Comparison of ENCODE assay signal across 1 cellular context in the genomic region with DNA sequence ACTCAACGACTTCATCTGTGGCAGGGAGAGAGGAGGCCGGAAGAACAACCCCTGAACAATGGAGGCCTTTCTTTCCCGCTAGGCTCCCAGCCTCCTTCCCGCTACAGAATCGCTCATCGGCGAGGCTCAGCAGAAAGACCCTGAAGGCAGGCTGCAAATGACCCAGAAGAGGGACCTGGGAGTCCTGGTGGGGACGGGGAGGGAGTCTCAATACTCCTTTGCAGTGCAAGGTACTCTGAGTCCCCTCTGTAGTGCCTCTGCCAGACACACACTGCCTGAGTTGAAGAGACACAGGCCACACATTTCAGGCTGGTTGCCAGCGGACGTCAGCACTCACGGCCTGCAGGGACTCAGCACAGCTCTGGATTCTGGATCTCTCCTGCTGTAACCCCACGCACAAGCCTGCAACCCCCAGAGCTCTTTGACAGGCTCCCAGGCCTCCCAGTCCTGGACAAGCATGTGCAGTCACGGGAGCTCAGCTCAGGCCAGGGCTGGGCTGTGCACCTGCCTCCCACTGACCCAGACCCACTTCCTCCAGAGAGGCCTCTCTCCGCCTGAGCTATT.
TF ChIP-seq lines count a peak whose summit lies in the region.

No MANE protein-coding gene starts in this region.

TF ChIP-seq in SK-N-SH treated with all-trans-retinoic acid at 6 μM for 48 hours, 23 proteins besides CTCF, POLR2A, EP300 and RAD21 (continued from another document):
- TF ChIP-seq, protein P1, sequence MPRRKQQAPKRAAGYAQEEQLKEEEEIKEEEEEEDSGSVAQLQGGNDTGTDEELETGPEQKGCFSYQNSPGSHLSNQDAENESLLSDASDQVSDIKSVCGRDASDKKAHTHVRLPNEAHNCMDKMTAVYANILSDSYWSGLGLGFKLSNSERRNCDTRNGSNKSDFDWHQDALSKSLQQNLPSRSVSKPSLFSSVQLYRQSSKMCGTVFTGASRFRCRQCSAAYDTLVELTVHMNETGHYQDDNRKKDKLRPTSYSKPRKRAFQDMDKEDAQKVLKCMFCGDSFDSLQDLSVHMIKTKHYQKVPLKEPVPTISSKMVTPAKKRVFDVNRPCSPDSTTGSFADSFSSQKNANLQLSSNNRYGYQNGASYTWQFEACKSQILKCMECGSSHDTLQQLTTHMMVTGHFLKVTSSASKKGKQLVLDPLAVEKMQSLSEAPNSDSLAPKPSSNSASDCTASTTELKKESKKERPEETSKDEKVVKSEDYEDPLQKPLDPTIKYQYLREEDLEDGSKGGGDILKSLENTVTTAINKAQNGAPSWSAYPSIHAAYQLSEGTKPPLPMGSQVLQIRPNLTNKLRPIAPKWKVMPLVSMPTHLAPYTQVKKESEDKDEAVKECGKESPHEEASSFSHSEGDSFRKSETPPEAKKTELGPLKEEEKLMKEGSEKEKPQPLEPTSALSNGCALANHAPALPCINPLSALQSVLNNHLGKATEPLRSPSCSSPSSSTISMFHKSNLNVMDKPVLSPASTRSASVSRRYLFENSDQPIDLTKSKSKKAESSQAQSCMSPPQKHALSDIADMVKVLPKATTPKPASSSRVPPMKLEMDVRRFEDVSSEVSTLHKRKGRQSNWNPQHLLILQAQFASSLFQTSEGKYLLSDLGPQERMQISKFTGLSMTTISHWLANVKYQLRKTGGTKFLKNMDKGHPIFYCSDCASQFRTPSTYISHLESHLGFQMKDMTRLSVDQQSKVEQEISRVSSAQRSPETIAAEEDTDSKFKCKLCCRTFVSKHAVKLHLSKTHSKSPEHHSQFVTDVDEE (CRISPR knock-in tag; IDR thresholded peaks at IDR 0.05), result peak; percentile 64; the same call in 1 of the 2 replicates
- TF ChIP-seq CSDC2 (CRISPR knock-in tag; IDR thresholded peaks at IDR 0.05) (no peak), OSR1 (CRISPR knock-in tag; IDR thresholded peaks at IDR 0.05) (no peak), RARB (CRISPR knock-in tag; IDR thresholded peaks at IDR 0.05) (no peak), PATZ1 (CRISPR knock-in tag; IDR thresholded peaks at IDR 0.05; ENCODE audit: borderline replicate concordance) (no peak), ARNTL (CRISPR knock-in tag; IDR thresholded peaks at IDR 0.05; ENCODE audit: borderline replicate concordance, low read depth) (no peak), ZFP30 (CRISPR knock-in tag; IDR thresholded peaks at IDR 0.05) (no peak)
